Comparison of ENCODE assay signal across 15 cellular contexts in genomic region chr10:91024541-91024940, GRCh38.
"Had no signal": no experiment of that assay in that cellular context is flagged by ENCODE, and none has a peak within 500 bp of the region (broad histone marks: within the 10 kb centered on the region; RNA-seq: fewer than 3 reads in every experiment).

No MANE protein-coding gene starts in this region.

- H3K4me3 Mint-ChIP-seq: activated T-cell treated with anti-CD3 and anti-CD28 coated beads, Interleukin-2, amount 50 U/mL, for 72 hours; naive thymus-derived CD8-positive, alpha-beta T cell; T-helper 1 cell treated with Interleukin-12 subunit alpha and Interleukin-12 subunit beta and Interleukin-4 antibody, amounts not matched to agents 30 μg/mL and 1 μg/mL, for 36 hours; type B pancreatic cell had no signal

- H3K36me3 Mint-ChIP-seq: naive thymus-derived CD8-positive, alpha-beta T cell; type B pancreatic cell had no signal

- DNase-seq: activated CD4-positive, CD25-positive, alpha-beta regulatory T cell treated with anti-CD3 and anti-CD28 coated beads, Interleukin-2, amount 50 U/mL, for 72 hours; activated CD8-positive, alpha-beta memory T cell treated with anti-CD3 and anti-CD28 coated beads for 24 hours; activated CD8-positive, alpha-beta memory T cell treated with anti-CD3 and anti-CD28 coated beads, Interleukin-2, amount 50 U/mL, for 48 hours; activated effector memory CD4-positive, alpha-beta T cell treated with anti-CD3 and anti-CD28 coated beads, Interleukin-2, amount 50 U/mL, for 16 hours; activated naive CD4-positive, alpha-beta T cell treated with anti-CD3 and anti-CD28 coated beads, Interleukin-2, amount 50 U/mL, for 16 hours; activated T-cell treated with anti-CD3 and anti-CD28 coated beads, Interleukin-2, amount 50 U/mL, for 72 hours; erythroblast; naive thymus-derived CD8-positive, alpha-beta T cell; stimulated activated CD8-positive, alpha-beta memory T cell treated with anti-CD3 and anti-CD28 coated beads, Interleukin-4, amount 100 ng/mL, for 48 hours; stimulated activated naive CD4-positive, alpha-beta T cell had no signal

- FAIRE-seq: colon, endometrium, frontal cortex had no signal

- H3K27ac Mint-ChIP-seq: activated T-cell treated with anti-CD3 and anti-CD28 coated beads, Interleukin-2, amount 50 U/mL, for 72 hours; naive thymus-derived CD8-positive, alpha-beta T cell; T-helper 1 cell treated with Interleukin-12 subunit alpha and Interleukin-12 subunit beta and Interleukin-4 antibody, amounts not matched to agents 30 μg/mL and 1 μg/mL, for 36 hours; type B pancreatic cell had no signal

- H3K9me3 Mint-ChIP-seq: activated T-cell treated with anti-CD3 and anti-CD28 coated beads, Interleukin-2, amount 50 U/mL, for 72 hours; T-helper 1 cell treated with Interleukin-12 subunit alpha and Interleukin-12 subunit beta and Interleukin-4 antibody, amounts not matched to agents 30 μg/mL and 1 μg/mL, for 36 hours; type B pancreatic cell had no signal
